10 cellular contexts compared by ENCODE assay signal in the genomic region with DNA sequence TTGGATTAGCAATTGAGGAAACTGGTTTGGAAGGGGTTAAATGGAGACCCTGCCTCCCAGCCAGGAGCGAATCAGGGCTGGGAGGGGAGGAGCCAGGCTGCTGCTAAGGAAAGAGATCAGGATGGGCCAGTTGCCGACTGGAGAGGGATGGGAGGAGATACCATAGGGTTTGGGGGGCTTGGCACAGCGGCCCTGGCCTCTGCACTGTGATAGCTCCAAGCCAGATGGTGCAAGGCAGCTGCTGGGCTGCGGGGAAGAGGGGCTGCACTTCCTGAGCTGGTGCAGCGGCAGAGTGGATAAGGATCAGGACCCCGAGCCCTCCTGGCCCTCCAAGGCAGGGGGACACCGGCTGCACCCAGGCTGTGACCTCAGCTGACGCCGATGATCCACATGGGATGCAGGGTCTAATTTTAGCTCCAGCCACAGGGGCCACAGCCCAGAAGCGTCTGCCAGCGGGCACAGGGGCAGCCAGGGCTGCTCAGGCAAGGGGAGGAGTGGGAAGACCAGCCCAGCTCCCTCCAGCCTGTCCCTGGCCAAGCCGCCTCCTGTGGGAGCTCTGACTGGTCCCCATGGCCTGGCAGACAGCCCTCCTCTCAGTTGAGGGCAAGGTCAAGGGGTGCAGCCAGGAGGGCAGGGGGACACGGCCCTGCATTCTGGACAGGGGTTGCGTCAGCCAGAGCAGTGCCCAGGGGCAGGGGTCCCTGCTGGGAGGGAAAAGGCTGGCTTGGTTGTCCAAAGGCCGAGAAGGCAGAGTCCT. TPM values are rescaled to one million over a fixed set of nuclear protein-coding genes. Genes with fewer than 3 reads are reported as not detected.
DNase-seq lines count a peak whose midpoint lies in the region; ATAC-seq and TF ChIP-seq lines count a peak whose summit lies in the region.
"Had no signal": no experiment of that assay in that cellular context is flagged by ENCODE, and none has a peak within 500 bp of the region (broad histone marks: within the 10 kb centered on the region; RNA-seq: fewer than 3 reads in every experiment).

A gene with protein sequence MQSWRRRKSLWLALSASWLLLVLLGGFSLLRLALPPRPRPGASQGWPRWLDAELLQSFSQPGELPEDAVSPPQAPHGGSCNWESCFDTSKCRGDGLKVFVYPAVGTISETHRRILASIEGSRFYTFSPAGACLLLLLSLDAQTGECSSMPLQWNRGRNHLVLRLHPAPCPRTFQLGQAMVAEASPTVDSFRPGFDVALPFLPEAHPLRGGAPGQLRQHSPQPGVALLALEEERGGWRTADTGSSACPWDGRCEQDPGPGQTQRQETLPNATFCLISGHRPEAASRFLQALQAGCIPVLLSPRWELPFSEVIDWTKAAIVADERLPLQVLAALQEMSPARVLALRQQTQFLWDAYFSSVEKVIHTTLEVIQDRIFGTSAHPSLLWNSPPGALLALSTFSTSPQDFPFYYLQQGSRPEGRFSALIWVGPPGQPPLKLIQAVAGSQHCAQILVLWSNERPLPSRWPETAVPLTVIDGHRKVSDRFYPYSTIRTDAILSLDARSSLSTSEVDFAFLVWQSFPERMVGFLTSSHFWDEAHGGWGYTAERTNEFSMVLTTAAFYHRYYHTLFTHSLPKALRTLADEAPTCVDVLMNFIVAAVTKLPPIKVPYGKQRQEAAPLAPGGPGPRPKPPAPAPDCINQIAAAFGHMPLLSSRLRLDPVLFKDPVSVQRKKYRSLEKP (plus strand): TSS at position 129 of the 757 bp plus-strand sequence. CDS start 872 bp downstream, outside the sequence.

- peak within 1 kb of the TSS; percentile 69 for H3K4me2 ChIP-seq in neural cell (ENCODE audit: low read length)

- H3K9me3 ChIP-seq in BE2C (no peaks in the 10 kb centered on the region), neural cell (ENCODE audit: low read length) (no peaks in the 10 kb centered on the region)
- H3K9me3 ChIP-seq: esophagus squamous epithelium had no signal

- no peak for TF ChIP-seq CTCF in BE2C (IDR thresholded peaks at IDR 0.05; ENCODE audit: low read depth, low read length)
- TF ChIP-seq CTCF in neural cell (IDR thresholded peaks at IDR 0.05; ENCODE audit: poor library complexity, severe bottlenecking): no peak

- no peak within 1 kb of the TSS for H3K27ac Mint-ChIP-seq in activated CD8-positive, alpha-beta T cell treated with anti-CD3 and anti-CD28 coated beads, Interleukin-2, amount 10 ng/mL, durations not matched to agents 7 days and 5 days

- no peaks in the 10 kb centered on the region for H3K36me3 Mint-ChIP-seq in activated CD8-positive, alpha-beta T cell treated with anti-CD3 and anti-CD28 coated beads, Interleukin-2, amount 10 ng/mL, durations not matched to agents 7 days and 5 days (ENCODE audit: low read depth)

- no peaks in the 10 kb centered on the region for H4K20me1 ChIP-seq in neural cell (ENCODE audit: insufficient read depth)

- no peaks in the 10 kb centered on the region for H3F3A ChIP-seq in neural cell (ENCODE audit: insufficient read depth, low read length, poor library complexity, severe bottlenecking)

- no peak for TF ChIP-seq RAD21 in neural cell (conservative IDR thresholded peaks at IDR 0.05)

- H2AFZ ChIP-seq in neural cell (ENCODE audit: low read depth, low read length): peak within 1 kb of the TSS; percentile 71

- H3K4me1 Mint-ChIP-seq in activated CD8-positive, alpha-beta T cell treated with anti-CD3 and anti-CD28 coated beads, Interleukin-2, amount 10 ng/mL, durations not matched to agents 7 days and 5 days (ENCODE audit: low read depth): peaks cover 26% of the 10 kb centered on the region

- no peaks in the 10 kb centered on the region for H3K9me2 ChIP-seq in neural cell (ENCODE audit: insufficient read depth, low read length)

- POLR2A ChIA-PET in activated CD8-positive, alpha-beta T cell treated with anti-CD3 and anti-CD28 coated beads, Interleukin-2, amount 10 ng/mL, durations not matched to agents 7 days and 5 days (lab: Charles Lee): interaction anchor here (0.5 to 1.3 kb wide), 2 partner anchors 45 to 202 kb away, joined by 3 read pairs; a partner anchor contains a TSS

- H3K4me3 Mint-ChIP-seq in activated CD8-positive, alpha-beta T cell treated with anti-CD3 and anti-CD28 coated beads, Interleukin-2, amount 10 ng/mL, durations not matched to agents 7 days and 5 days: no peak within 1 kb of the TSS

- H3K4me1 ChIP-seq in BE2C: no peaks in the 10 kb centered on the region

- peak within 1 kb of the TSS; percentile 67 for H3K9ac ChIP-seq in neural cell (ENCODE audit: low read length)

- CTCF ChIA-PET in activated CD8-positive, alpha-beta T cell treated with anti-CD3 and anti-CD28 coated beads, Interleukin-2, amount 10 ng/mL, durations not matched to agents 7 days and 5 days (lab: Charles Lee): interaction anchor here (1.0 to 2.6 kb wide), 2 partner anchors 14 to 126 kb away, joined by 4 to 5 read pairs; no protein-coding TSS in a partner anchor

- no peak for ATAC-seq in activated CD8-positive, alpha-beta T cell treated with anti-CD3 and anti-CD28 coated beads, Interleukin-2, amount 10 ng/mL, durations not matched to agents 7 days and 5 days

- H3K27me3 Mint-ChIP-seq in activated CD8-positive, alpha-beta T cell treated with anti-CD3 and anti-CD28 coated beads, Interleukin-2, amount 10 ng/mL, durations not matched to agents 7 days and 5 days (ENCODE audit: low read depth): peaks cover 16% of the 10 kb centered on the region

- H3K27me3 ChIP-seq in BE2C: no peaks in the 10 kb centered on the region
- H3K27me3 ChIP-seq in neural cell (ENCODE audit: insufficient read depth, low read depth, low read length): no peaks in the 10 kb centered on the region
- H3K27me3 ChIP-seq: esophagus squamous epithelium had no signal

- peak; percentile 73 for DNase-seq in BE2C
- DNase-seq in NCI-H526 treated with DMSO at 0.1 percent for 48 hours (lab: John Stamatoyannopoulos, UW): peak; percentile 4
- DNase-seq in fibroblast of gingiva (ENCODE audit: low read depth): peak; percentile 20
- no peak for DNase-seq in NCI-H1105 (lab: John Stamatoyannopoulos, UW)
- DNase-seq in GM19240 (ENCODE audit: insufficient read length, low spot score): no peak
- no peak for DNase-seq in activated CD8-positive, alpha-beta T cell treated with anti-CD3 and anti-CD28 coated beads, Interleukin-2, amount 10 ng/mL, durations not matched to agents 7 days and 5 days
- no peak for DNase-seq in activated CD4-positive, CD25-positive, alpha-beta regulatory T cell (lab: John Stamatoyannopoulos, UW)
- DNase-seq: esophagus squamous epithelium had no signal

- peak within 1 kb of the TSS; percentile 26 for H3K4me3 ChIP-seq in BE2C (ENCODE audit: low read depth, low read length)
- H3K4me3 ChIP-seq in neural cell (ENCODE audit: low read length): peak within 1 kb of the TSS; percentile 70

- peak within 1 kb of the TSS; percentile 49 for H3K27ac ChIP-seq in neural cell (ENCODE audit: low read length)

- TF ChIP-seq EP300 in neural cell (conservative IDR thresholded peaks at IDR 0.05; ENCODE audit: poor library complexity, severe bottlenecking): no peak

- H3K79me2 ChIP-seq in neural cell (replicated peaks; ENCODE audit: insufficient read depth, low read length): no peaks in the 10 kb centered on the region

- H3K9me3 Mint-ChIP-seq in activated CD8-positive, alpha-beta T cell treated with anti-CD3 and anti-CD28 coated beads, Interleukin-2, amount 10 ng/mL, durations not matched to agents 7 days and 5 days (ENCODE audit: insufficient read depth): no peaks in the 10 kb centered on the region

- H3K36me3 ChIP-seq in BE2C (no peaks in the 10 kb centered on the region), neural cell (ENCODE audit: insufficient read depth, low read length) (no peaks in the 10 kb centered on the region)
- H3K36me3 ChIP-seq: esophagus squamous epithelium had no signal

TF ChIP-seq in neural cell, 6 proteins besides CTCF, POLR2A, EP300 and RAD21:
- TF ChIP-seq TAF1 (IDR thresholded peaks at IDR 0.05; ENCODE audit: low read depth) (no peak), EZH2 (IDR thresholded peaks at IDR 0.05; ENCODE audit: borderline replicate concordance, insufficient read depth, low read length, poor library complexity, severe bottlenecking) (no peak), SMC3 (conservative IDR thresholded peaks at IDR 0.05; ENCODE audit: poor library complexity) (peak; percentile 9), POLR2AphosphoS5 (IDR thresholded peaks at IDR 0.05) (peak; percentile 81), MXI1 (conservative IDR thresholded peaks at IDR 0.05; ENCODE audit: poor library complexity, severe bottlenecking) (no peak)
- TF ChIP-seq, protein P1, sequence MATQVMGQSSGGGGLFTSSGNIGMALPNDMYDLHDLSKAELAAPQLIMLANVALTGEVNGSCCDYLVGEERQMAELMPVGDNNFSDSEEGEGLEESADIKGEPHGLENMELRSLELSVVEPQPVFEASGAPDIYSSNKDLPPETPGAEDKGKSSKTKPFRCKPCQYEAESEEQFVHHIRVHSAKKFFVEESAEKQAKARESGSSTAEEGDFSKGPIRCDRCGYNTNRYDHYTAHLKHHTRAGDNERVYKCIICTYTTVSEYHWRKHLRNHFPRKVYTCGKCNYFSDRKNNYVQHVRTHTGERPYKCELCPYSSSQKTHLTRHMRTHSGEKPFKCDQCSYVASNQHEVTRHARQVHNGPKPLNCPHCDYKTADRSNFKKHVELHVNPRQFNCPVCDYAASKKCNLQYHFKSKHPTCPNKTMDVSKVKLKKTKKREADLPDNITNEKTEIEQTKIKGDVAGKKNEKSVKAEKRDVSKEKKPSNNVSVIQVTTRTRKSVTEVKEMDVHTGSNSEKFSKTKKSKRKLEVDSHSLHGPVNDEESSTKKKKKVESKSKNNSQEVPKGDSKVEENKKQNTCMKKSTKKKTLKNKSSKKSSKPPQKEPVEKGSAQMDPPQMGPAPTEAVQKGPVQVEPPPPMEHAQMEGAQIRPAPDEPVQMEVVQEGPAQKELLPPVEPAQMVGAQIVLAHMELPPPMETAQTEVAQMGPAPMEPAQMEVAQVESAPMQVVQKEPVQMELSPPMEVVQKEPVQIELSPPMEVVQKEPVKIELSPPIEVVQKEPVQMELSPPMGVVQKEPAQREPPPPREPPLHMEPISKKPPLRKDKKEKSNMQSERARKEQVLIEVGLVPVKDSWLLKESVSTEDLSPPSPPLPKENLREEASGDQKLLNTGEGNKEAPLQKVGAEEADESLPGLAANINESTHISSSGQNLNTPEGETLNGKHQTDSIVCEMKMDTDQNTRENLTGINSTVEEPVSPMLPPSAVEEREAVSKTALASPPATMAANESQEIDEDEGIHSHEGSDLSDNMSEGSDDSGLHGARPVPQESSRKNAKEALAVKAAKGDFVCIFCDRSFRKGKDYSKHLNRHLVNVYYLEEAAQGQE (IDR thresholded peaks at IDR 0.05; ENCODE audit: borderline replicate concordance): peak; percentile 71

RNA-seq across cellular contexts. Expression of the gene that starts here (rescaled TPM):
- polyA plus RNA-seq in BE2C (2012; ENCODE audit: insufficient read depth, insufficient read length, low read depth): not detected
- polyA plus RNA-seq in neural cell: 2.0 and 2.7 TPM in 2 replicates
- polyA minus RNA-seq in neural cell: 4.2 and 5.8 TPM in 2 replicates
- not detected for total RNA-seq in activated CD8-positive, alpha-beta T cell treated with anti-CD3 and anti-CD28 coated beads, Interleukin-2, amount 10 ng/mL, durations not matched to agents 7 days and 5 days
- total RNA-seq: esophagus squamous epithelium; T-helper 2 cell treated with Interferon-gamma antibody and Interleukin-4, amounts not matched to agents 100 ng/mL and 5 ng/mL, for 36 hours had no signal

Comparison
In these comparisons a context has a peak if more than half of its experiments do, and no peak if none do; other contexts are left out.
1. DNase-seq: peak in BE2C (single experiment), NCI-H526 treated with DMSO at 0.1 percent for 48 hours (single experiment) and fibroblast of gingiva (single experiment); none in NCI-H1105 (single experiment), GM19240 (single experiment), activated CD8-positive, alpha-beta T cell treated with anti-CD3 and anti-CD28 coated beads, Interleukin-2, amount 10 ng/mL, durations not matched to agents 7 days and 5 days (single experiment) and activated CD4-positive, CD25-positive, alpha-beta regulatory T cell (0 of 4).